ENCODE assay signal across 8 cellular contexts in the genomic region with DNA sequence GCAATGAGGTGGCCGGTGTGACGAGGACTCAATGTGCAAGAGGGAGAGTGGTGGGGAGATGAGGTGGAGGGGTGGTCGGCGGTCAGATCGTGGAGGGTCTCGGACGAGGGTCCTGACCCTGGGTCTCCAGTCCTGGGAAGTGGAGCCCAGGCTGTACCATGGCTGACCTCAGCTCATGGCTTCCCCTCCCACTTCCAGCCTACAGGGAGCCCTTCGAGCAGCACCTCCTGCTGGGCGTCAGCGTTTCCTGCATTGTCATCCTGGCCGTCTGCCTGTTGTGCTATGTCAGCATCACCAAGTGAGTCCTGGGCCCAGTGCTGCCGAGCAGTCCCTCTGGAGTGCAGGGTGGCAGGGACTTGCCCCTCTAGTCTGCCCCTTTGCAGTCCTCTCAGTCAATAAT. TPM values are rescaled to one million over a fixed set of nuclear protein-coding genes. Genes with fewer than 3 reads are reported as not detected.
DNase-seq lines count a peak whose midpoint lies in the region; ATAC-seq and TF ChIP-seq lines count a peak whose summit lies in the region.

No MANE protein-coding gene starts in this region.

- peak in 1 of 2 donors; percentile 47 for ATAC-seq in CD4-positive, CD25-positive, alpha-beta regulatory T cell (ENCODE audit: low read depth in 2 of 2)
- ATAC-seq in right cardiac atrium (peak; percentile 51 to 71), HG03095 (IDR thresholded peaks at IDR 0.05; ENCODE audit: unreplicated experiment) (no peak), HG03469 (IDR thresholded peaks at IDR 0.05; ENCODE audit: unreplicated experiment) (no peak)

- TF ChIP-seq EP300 in ovary (IDR thresholded peaks at IDR 0.05) = no peak

- TF ChIP-seq CTCF in LNCAP (IDR thresholded peaks at IDR 0.05) = peak; percentile 44; the same call in 1 of the 2 replicates
- TF ChIP-seq CTCF in ovary (IDR thresholded peaks at IDR 0.05) = no peak

- DNase-seq in CD4-positive, CD25-positive, alpha-beta regulatory T cell = peak in 2 of 3 donors; percentile 33 to 48
- DNase-seq in activated T-helper 1 cell treated with anti-CD3 and anti-CD28 coated beads, Interleukin-12 subunit alpha, Interleukin-12 subunit beta, Interleukin-2, Interleukin-4 antibody, amounts not matched to agents 30 ng/mL and 10 ng/mL and 1 ng/mL, durations not matched to agents 14 hours and 24 hours and 36 hours (ENCODE audit: low spot score) = no peak
- DNase-seq in right cardiac atrium = peak; percentile 72 to 82 (median 79)
- peak; percentile 22 for DNase-seq in stimulated activated naive CD4-positive, alpha-beta T cell treated with Interleukin-2 at 50 U/mL for 16 hours (lab: John Stamatoyannopoulos, UW)
- no peak for DNase-seq in ovary

- no peaks in the 10 kb centered on the region for H3K9me3 Mint-ChIP-seq in CD4-positive, CD25-positive, alpha-beta regulatory T cell
- H3K9me3 Mint-ChIP-seq in activated T-helper 1 cell treated with anti-CD3 and anti-CD28 coated beads, Interleukin-12 subunit alpha, Interleukin-12 subunit beta, Interleukin-2, Interleukin-4 antibody, amounts not matched to agents 30 ng/mL and 10 ng/mL and 1 ng/mL, durations not matched to agents 14 hours and 24 hours and 36 hours = no peaks in the 10 kb centered on the region

- intact Hi-C loops in activated T-helper 1 cell treated with anti-CD3 and anti-CD28 coated beads, Interleukin-12 subunit alpha, Interleukin-12 subunit beta, Interleukin-2, Interleukin-4 antibody, amounts not matched to agents 30 ng/mL and 10 ng/mL and 1 ng/mL, durations not matched to agents 14 hours and 24 hours and 36 hours (cut with micrococcal nuclease) = no loop called here
- intact Hi-C loops in right cardiac atrium (cut with DNase I) = no loop called here
- intact Hi-C loops in ovary (cut with DNase I) = no loop called here

- no peak overlapping the region for H3K27ac ChIP-seq in CD4-positive, CD25-positive, alpha-beta regulatory T cell (ENCODE audit: insufficient read depth, low read length, poor library complexity, severe bottlenecking)
- H3K27ac ChIP-seq in right cardiac atrium (ENCODE audit: low read length) (no peak overlapping the region), ovary (no peak overlapping the region)

- H3K27me3 Mint-ChIP-seq in CD4-positive, CD25-positive, alpha-beta regulatory T cell = no peaks in the 10 kb centered on the region
- H3K27me3 Mint-ChIP-seq in activated T-helper 1 cell treated with anti-CD3 and anti-CD28 coated beads, Interleukin-12 subunit alpha, Interleukin-12 subunit beta, Interleukin-2, Interleukin-4 antibody, amounts not matched to agents 30 ng/mL and 10 ng/mL and 1 ng/mL, durations not matched to agents 14 hours and 24 hours and 36 hours (ENCODE audit: insufficient read depth) = no peaks in the 10 kb centered on the region

- peak overlapping the region in 1 of 4 donors; percentile 65 for H3K4me3 Mint-ChIP-seq in CD4-positive, CD25-positive, alpha-beta regulatory T cell
- no peak overlapping the region for H3K4me3 Mint-ChIP-seq in activated T-helper 1 cell treated with anti-CD3 and anti-CD28 coated beads, Interleukin-12 subunit alpha, Interleukin-12 subunit beta, Interleukin-2, Interleukin-4 antibody, amounts not matched to agents 30 ng/mL and 10 ng/mL and 1 ng/mL, durations not matched to agents 14 hours and 24 hours and 36 hours

- H3K4me1 Mint-ChIP-seq in CD4-positive, CD25-positive, alpha-beta regulatory T cell = peaks cover 0 to 9% (median 6%) of the 10 kb centered on the region in 4 donors
- peaks cover 26% of the 10 kb centered on the region for H3K4me1 Mint-ChIP-seq in activated T-helper 1 cell treated with anti-CD3 and anti-CD28 coated beads, Interleukin-12 subunit alpha, Interleukin-12 subunit beta, Interleukin-2, Interleukin-4 antibody, amounts not matched to agents 30 ng/mL and 10 ng/mL and 1 ng/mL, durations not matched to agents 14 hours and 24 hours and 36 hours (ENCODE audit: low read depth)

- no peaks in the 10 kb centered on the region for H3K27me3 ChIP-seq in CD4-positive, CD25-positive, alpha-beta regulatory T cell (ENCODE audit: control insufficient read depth, insufficient read depth, low read length)
- H3K27me3 ChIP-seq in right cardiac atrium (ENCODE audit: control insufficient read depth, insufficient read depth) (no peaks in the 10 kb centered on the region), ovary (no peaks in the 10 kb centered on the region)

- H3K36me3 ChIP-seq in CD4-positive, CD25-positive, alpha-beta regulatory T cell (ENCODE audit: control insufficient read depth, insufficient read depth, low read length) = peaks cover 81% of the 10 kb centered on the region
- H3K36me3 ChIP-seq in ovary = no peaks in the 10 kb centered on the region

- H3K9me3 ChIP-seq in CD4-positive, CD25-positive, alpha-beta regulatory T cell (ENCODE audit: control insufficient read depth in 2 of 2, low read length in 2 of 2) = peaks cover 0 to 7% of the 10 kb centered on the region in 2 experiments
- H3K9me3 ChIP-seq in right cardiac atrium (ENCODE audit: control insufficient read depth, low read length) (no peaks in the 10 kb centered on the region), ovary (no peaks in the 10 kb centered on the region)

- no peak for TF ChIP-seq POLR2A in ovary (IDR thresholded peaks at IDR 0.05)

- peak overlapping the region in 2 of 3 donors; percentile 77 to 78 for H3K27ac Mint-ChIP-seq in CD4-positive, CD25-positive, alpha-beta regulatory T cell
- peak overlapping the region; percentile 59 for H3K27ac Mint-ChIP-seq in activated T-helper 1 cell treated with anti-CD3 and anti-CD28 coated beads, Interleukin-12 subunit alpha, Interleukin-12 subunit beta, Interleukin-2, Interleukin-4 antibody, amounts not matched to agents 30 ng/mL and 10 ng/mL and 1 ng/mL, durations not matched to agents 14 hours and 24 hours and 36 hours

- 68% methylated on average over 12 of the region's 12 CpGs for WGBS in right cardiac atrium
- WGBS in ovary, 3 donors = 78 to 82% (median 82%) methylated on average over 12 of the region's 12 CpGs

- no peaks in the 10 kb centered on the region for H3K4me1 ChIP-seq in CD4-positive, CD25-positive, alpha-beta regulatory T cell (ENCODE audit: control insufficient read depth, insufficient read depth, low read length, poor library complexity, severe bottlenecking)
- no peaks in the 10 kb centered on the region for H3K4me1 ChIP-seq in right cardiac atrium (ENCODE audit: control insufficient read depth, insufficient read depth, low read length)
- H3K4me1 ChIP-seq in ovary (ENCODE audit: insufficient read depth) = no peaks in the 10 kb centered on the region

- no peak overlapping the region for H3K4me3 ChIP-seq in CD4-positive, CD25-positive, alpha-beta regulatory T cell (ENCODE audit: low read depth, low read length)
- H3K4me3 ChIP-seq in right cardiac atrium (ENCODE audit: low read length) = no peak overlapping the region
- no peak overlapping the region for H3K4me3 ChIP-seq in ovary

- peaks cover 60% of the 10 kb centered on the region for H3K36me3 Mint-ChIP-seq in CD4-positive, CD25-positive, alpha-beta regulatory T cell
- peaks cover 81% of the 10 kb centered on the region for H3K36me3 Mint-ChIP-seq in activated T-helper 1 cell treated with anti-CD3 and anti-CD28 coated beads, Interleukin-12 subunit alpha, Interleukin-12 subunit beta, Interleukin-2, Interleukin-4 antibody, amounts not matched to agents 30 ng/mL and 10 ng/mL and 1 ng/mL, durations not matched to agents 14 hours and 24 hours and 36 hours (ENCODE audit: low read depth)

RNA-seq across cellular contexts. Expression of gene IL4R, which starts 41.8 kb away (rescaled TPM):
- 160 TPM for total RNA-seq in CD4-positive, CD25-positive, alpha-beta regulatory T cell
- polyA plus RNA-seq in CD4-positive, CD25-positive, alpha-beta regulatory T cell = 10 to 100 TPM; 21.2 to 32.4 (median 25.8) TPM
- 288 and 320 TPM in 2 replicates for total RNA-seq in activated T-helper 1 cell treated with anti-CD3 and anti-CD28 coated beads, Interleukin-12 subunit alpha, Interleukin-12 subunit beta, Interleukin-2, Interleukin-4 antibody, amounts not matched to agents 30 ng/mL and 10 ng/mL and 1 ng/mL, durations not matched to agents 14 hours and 24 hours and 36 hours
- total RNA-seq in right cardiac atrium = 10 to 100 TPM; 19.9 to 51.0 (median 25.7) TPM
- 12.3 TPM for polyA plus RNA-seq in right cardiac atrium
- total RNA-seq in ovary = 10 to 100 TPM; 11.3 to 39.5 (median 17.4) TPM
- 10 to 100 TPM; 13.5 to 26.6 TPM for polyA plus RNA-seq in ovary

RNA-seq across cellular contexts. Expression of gene IL21R, which starts 46.4 kb away (rescaled TPM):
- total RNA-seq in CD4-positive, CD25-positive, alpha-beta regulatory T cell = 63.1 TPM
- polyA plus RNA-seq in CD4-positive, CD25-positive, alpha-beta regulatory T cell = 10 to 100 TPM; 34.3 to 50.7 (median 37.3) TPM
- total RNA-seq in activated T-helper 1 cell treated with anti-CD3 and anti-CD28 coated beads, Interleukin-12 subunit alpha, Interleukin-12 subunit beta, Interleukin-2, Interleukin-4 antibody, amounts not matched to agents 30 ng/mL and 10 ng/mL and 1 ng/mL, durations not matched to agents 14 hours and 24 hours and 36 hours = 101 and 104 TPM in 2 replicates
- total RNA-seq in right cardiac atrium (1 to 10 TPM in 2 of 4 donors, under 1 TPM in 2; 0.65 to 1.4 (median 0.98) TPM), ovary (under 1 TPM in 5 of 7 donors, not detected in 2; 0.05 to 0.45 (median 0.23) TPM)
- polyA plus RNA-seq in right cardiac atrium (0.34 TPM), ovary (under 1 TPM; 0.01 to 1.00 TPM)

Comparison
In these comparisons a context has a peak if more than half of its experiments do, and no peak if none do; other contexts are left out.
1. ATAC-seq: peak in right cardiac atrium (2 of 2); none in HG03095 (single experiment) and HG03469 (single experiment).
2. DNase-seq: peak in CD4-positive, CD25-positive, alpha-beta regulatory T cell (2 of 3), right cardiac atrium (3 of 3) and stimulated activated naive CD4-positive, alpha-beta T cell treated with Interleukin-2 at 50 U/mL for 16 hours (single experiment); none in activated T-helper 1 cell treated with anti-CD3 and anti-CD28 coated beads, Interleukin-12 subunit alpha, Interleukin-12 subunit beta, Interleukin-2, Interleukin-4 antibody, amounts not matched to agents 30 ng/mL and 10 ng/mL and 1 ng/mL, durations not matched to agents 14 hours and 24 hours and 36 hours (single experiment) and ovary (0 of 5).
3. RNA of gene IL21R, which starts 46.4 kb away (total RNA-seq): 101 to 104 TPM in activated T-helper 1 cell treated with anti-CD3 and anti-CD28 coated beads, Interleukin-12 subunit alpha, Interleukin-12 subunit beta, Interleukin-2, Interleukin-4 antibody, amounts not matched to agents 30 ng/mL and 10 ng/mL and 1 ng/mL, durations not matched to agents 14 hours and 24 hours and 36 hours and 63.1 TPM in CD4-positive, CD25-positive, alpha-beta regulatory T cell (single experiment); 0.65 to 1.4 TPM in right cardiac atrium and 0.05 to 0.45 TPM in ovary; every median in the first group is over 10 times any median in the second.